1 cellular context compared by ENCODE assay signal in the genomic region with DNA sequence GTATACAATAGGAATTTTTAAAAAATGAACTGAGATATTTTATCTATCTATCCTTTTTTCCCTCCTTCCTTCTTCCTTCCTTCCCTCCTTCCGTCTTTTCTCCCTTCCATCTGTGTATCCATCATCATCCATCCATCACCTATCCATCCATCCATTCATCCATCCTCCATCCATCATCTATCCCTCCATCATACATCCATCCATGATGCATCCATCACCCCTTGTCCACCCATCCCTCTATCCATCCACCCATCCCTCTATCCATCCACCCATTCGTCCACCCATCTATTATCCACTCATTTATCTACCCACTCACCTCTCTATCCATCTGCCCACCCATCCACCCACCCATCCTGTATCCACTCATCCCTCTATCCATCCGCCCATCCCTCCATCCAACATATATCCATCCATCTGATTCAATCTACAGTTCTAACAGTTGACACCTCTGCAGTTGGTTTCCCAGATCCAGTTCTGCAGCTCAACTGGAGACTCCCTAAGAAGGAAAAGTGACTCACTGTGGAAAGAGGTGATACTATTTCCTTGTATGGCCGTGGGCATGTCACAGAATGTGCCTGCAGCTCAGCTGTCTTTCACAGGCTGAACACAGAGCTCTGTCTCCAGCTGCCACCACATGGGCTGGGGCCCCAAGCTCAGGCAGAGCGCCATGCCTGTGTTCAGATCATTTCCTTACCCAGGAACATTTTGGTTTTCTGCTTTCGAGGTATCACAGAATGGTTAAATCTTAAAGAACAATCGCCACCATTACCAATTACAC.
TF ChIP-seq lines count a peak whose summit lies in the region.

No MANE protein-coding gene starts in this region.

TF ChIP-seq in IMR-90, 13 proteins besides CTCF, POLR2A, EP300 and RAD21:
- TF ChIP-seq, protein P1, sequence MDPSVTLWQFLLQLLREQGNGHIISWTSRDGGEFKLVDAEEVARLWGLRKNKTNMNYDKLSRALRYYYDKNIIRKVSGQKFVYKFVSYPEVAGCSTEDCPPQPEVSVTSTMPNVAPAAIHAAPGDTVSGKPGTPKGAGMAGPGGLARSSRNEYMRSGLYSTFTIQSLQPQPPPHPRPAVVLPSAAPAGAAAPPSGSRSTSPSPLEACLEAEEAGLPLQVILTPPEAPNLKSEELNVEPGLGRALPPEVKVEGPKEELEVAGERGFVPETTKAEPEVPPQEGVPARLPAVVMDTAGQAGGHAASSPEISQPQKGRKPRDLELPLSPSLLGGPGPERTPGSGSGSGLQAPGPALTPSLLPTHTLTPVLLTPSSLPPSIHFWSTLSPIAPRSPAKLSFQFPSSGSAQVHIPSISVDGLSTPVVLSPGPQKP (IDR thresholded peaks at IDR 0.05; ENCODE audit: borderline replicate concordance, low read depth, low read length): no peak
- TF ChIP-seq MXI1 (IDR thresholded peaks at IDR 0.05; ENCODE audit: borderline replicate concordance, low read depth, low read length) (no peak), MAZ (IDR thresholded peaks at IDR 0.05; ENCODE audit: borderline replicate concordance, low read depth, low read length) (no peak), RCOR1 (IDR thresholded peaks at IDR 0.05; ENCODE audit: insufficient replicate concordance, low read length) (no peak), CEBPB (IDR thresholded peaks at IDR 0.05; ENCODE audit: low read depth, low read length) (no peak), SMC3 (IDR thresholded peaks at IDR 0.05; ENCODE audit: low read depth, low read length) (no peak), BHLHE40 (IDR thresholded peaks at IDR 0.05; ENCODE audit: low read depth, low read length) (no peak), FOS (IDR thresholded peaks at IDR 0.05; ENCODE audit: low read depth, low read length) (no peak), CHD1 (IDR thresholded peaks at IDR 0.05; ENCODE audit: low read depth, low read length) (no peak)
- TF ChIP-seq, protein P2, sequence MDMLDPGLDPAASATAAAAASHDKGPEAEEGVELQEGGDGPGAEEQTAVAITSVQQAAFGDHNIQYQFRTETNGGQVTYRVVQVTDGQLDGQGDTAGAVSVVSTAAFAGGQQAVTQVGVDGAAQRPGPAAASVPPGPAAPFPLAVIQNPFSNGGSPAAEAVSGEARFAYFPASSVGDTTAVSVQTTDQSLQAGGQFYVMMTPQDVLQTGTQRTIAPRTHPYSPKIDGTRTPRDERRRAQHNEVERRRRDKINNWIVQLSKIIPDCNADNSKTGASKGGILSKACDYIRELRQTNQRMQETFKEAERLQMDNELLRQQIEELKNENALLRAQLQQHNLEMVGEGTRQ (IDR thresholded peaks at IDR 0.05; ENCODE audit: low read depth, low read length): no peak
